Comparison of ENCODE assay signal across 15 cellular contexts in the genomic region with DNA sequence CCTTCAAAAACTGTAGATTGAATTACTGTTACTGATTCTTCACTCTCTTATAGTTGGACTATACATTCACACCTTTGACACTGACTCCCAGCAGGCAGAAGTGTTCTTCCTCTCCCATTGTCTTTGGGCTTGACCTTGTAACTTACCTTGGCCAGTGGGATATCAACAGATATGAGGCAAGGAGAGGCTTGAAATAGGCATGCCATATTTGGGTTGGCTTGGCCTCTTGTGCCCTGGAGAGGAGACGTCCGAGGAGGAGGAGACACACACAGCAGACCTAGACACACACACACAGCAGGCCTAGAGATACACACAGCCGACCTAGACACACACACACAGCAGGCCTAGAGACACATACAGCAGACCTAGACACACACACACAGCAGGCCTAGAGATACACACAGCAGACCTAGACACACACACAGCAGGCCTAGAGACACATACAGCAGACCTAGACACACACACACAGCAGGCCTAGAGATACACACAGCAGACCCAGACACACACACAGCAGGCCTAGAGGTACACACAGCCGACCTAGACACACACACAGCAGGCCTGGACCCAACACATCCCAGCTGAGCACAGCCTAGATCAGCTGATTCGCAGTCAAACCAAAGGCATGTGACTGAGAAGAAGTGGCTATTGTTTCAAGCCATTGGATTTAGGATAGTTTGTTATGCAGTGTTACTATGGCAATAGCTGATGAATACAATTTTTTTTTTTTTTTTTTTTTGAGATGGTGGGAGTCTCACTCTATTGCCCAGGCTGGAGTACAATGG. TPM values are rescaled to one million over a fixed set of nuclear protein-coding genes. Genes with fewer than 3 reads are reported as not detected.
DNase-seq lines count a peak whose midpoint lies in the region; ATAC-seq and TF ChIP-seq lines count a peak whose summit lies in the region.
"Had no signal": no experiment of that assay in that cellular context is flagged by ENCODE, and none has a peak within 500 bp of the region (broad histone marks: within the 10 kb centered on the region; RNA-seq: fewer than 3 reads in every experiment).

No MANE protein-coding gene starts in this region.

- DNase-seq in NCI-H345 (lab: John Stamatoyannopoulos, UW) (peak; percentile 17), NCI-H345 treated with DMSO at 0.1 percent for 48 hours (lab: John Stamatoyannopoulos, UW; ENCODE audit: unreplicated experiment) (no peak), NCI-H69 (lab: John Stamatoyannopoulos, UW) (peak; percentile 46), foreskin keratinocyte (peak in 1 of 2 donors; percentile 42), posterior vena cava (ENCODE audit: low spot score) (peak; percentile 15), NOMO-1 (lab: John Stamatoyannopoulos, UW; ENCODE audit: unreplicated experiment in 2 of 2) (no peak)
- DNase-seq: activated naive CD4-positive, alpha-beta T cell treated with Interleukin-2 at 50 U/mL for 16 hours; CD8-positive, alpha-beta T cell; GOT3; stimulated activated CD4-positive, alpha-beta T cell treated with anti-CD3 and anti-CD28 coated beads, Interleukin-4, amount 100 ng/mL, for 4 hours; T-cell; thyroid gland had no signal

- H3K27ac ChIP-seq in foreskin keratinocyte, result no peak overlapping the region
- H3K27ac ChIP-seq: neutrophil, thyroid gland had no signal

- peak; percentile 78 for ATAC-seq in foreskin keratinocyte
- ATAC-seq in GM18858 (IDR thresholded peaks at IDR 0.05; ENCODE audit: unreplicated experiment), result no peak
- no peak for ATAC-seq in GM21381 (IDR thresholded peaks at IDR 0.05; ENCODE audit: unreplicated experiment)
- ATAC-seq: CD8-positive, alpha-beta T cell; T-cell had no signal

- intact Hi-C loops in posterior vena cava (cut with DNase I), result no loop called here

- H3K27me3 ChIP-seq in foreskin keratinocyte, result no peaks in the 10 kb centered on the region
- H3K27me3 ChIP-seq: neutrophil, thyroid gland had no signal

- H3K4me1 ChIP-seq in foreskin keratinocyte, result no peaks in the 10 kb centered on the region

- TF ChIP-seq CTCF in foreskin keratinocyte (conservative IDR thresholded peaks at IDR 0.05), result no peak

RNA-seq across cellular contexts. Expression of a gene that starts 12.5 kb away (rescaled TPM):
- total RNA-seq in foreskin keratinocyte (25.1 and 27.7 TPM in 2 replicates), posterior vena cava (10 to 100 TPM; 59.8 to 65.8 TPM)
- 20.2 and 22.5 TPM in 2 replicates for polyA plus RNA-seq in foreskin keratinocyte

Comparison
In these comparisons a context has a peak if more than half of its experiments do, and no peak if none do; other contexts are left out.
1. DNase-seq: peak in NCI-H345 (single experiment), NCI-H69 (single experiment) and posterior vena cava (single experiment); none in NCI-H345 treated with DMSO at 0.1 percent for 48 hours (single experiment) and NOMO-1 (0 of 2).